Comparison of ENCODE assay signal across 13 cellular contexts in genomic region chr9:41086685-41087084, GRCh38. TPM values are rescaled to one million over a fixed set of nuclear protein-coding genes. Genes with fewer than 3 reads are reported as not detected.
"Had no signal": no experiment of that assay in that cellular context is flagged by ENCODE, and none has a peak within 500 bp of the region (broad histone marks: within the 10 kb centered on the region; RNA-seq: fewer than 3 reads in every experiment).

No MANE protein-coding gene starts in this region.

RNA-seq across cellular contexts. Expression of gene FOXD4L6, which starts 41.8 kb away (rescaled TPM):
- total RNA-seq: activated naive CD4-positive, alpha-beta T cell treated with anti-CD3 and anti-CD28 coated beads for 36 hours; activated naive CD4-positive, alpha-beta T cell treated with anti-CD3 and anti-CD28 coated beads, Interleukin-2, amount 50 U/mL, for 72 hours; activated naive CD8-positive, alpha-beta T cell treated with anti-CD3 and anti-CD28 coated beads for 36 hours; activated T-cell treated with anti-CD3 and anti-CD28 coated beads, Interleukin-2, amount 50 U/mL, for 4 hours; activated T-helper 17 cell treated with anti-CD3 and anti-CD28 coated beads, Interleukin-2, amount 50 U/mL, for 72 hours; activated T-helper 2 cell treated with anti-CD3 and anti-CD28 coated beads, Interferon-gamma antibody, Interleukin-2, Interleukin-4, amounts not matched to agents 10 μg/mL and 5 μg/mL and 100 μg/mL, durations not matched to agents 14 hours and 24 hours and 36 hours; aorta; ascending aorta; body of pancreas; bronchial epithelial cell; cardiac septum; chondrocyte had no signal
- polyA plus RNA-seq: adipose tissue, aorta had no signal
